8 cellular contexts compared by ENCODE assay signal in genomic region chr18:49510393-49511115, GRCh38.
DNase-seq lines count a peak whose midpoint lies in the region; ATAC-seq and TF ChIP-seq lines count a peak whose summit lies in the region.

No MANE protein-coding gene starts in this region.

- no peak overlapping the region for H3K27ac ChIP-seq in RWPE2 (ENCODE audit: poor library complexity, severe bottlenecking)

- peak; percentile 75 for ATAC-seq in RWPE2 (ENCODE audit: low read depth)
- no peak for ATAC-seq in GM21367 (IDR thresholded peaks at IDR 0.05; ENCODE audit: unreplicated experiment)
- no peak for ATAC-seq in HG03457 (IDR thresholded peaks at IDR 0.05; ENCODE audit: unreplicated experiment)

- H3K27me3 ChIP-seq in RWPE2 (ENCODE audit: insufficient read depth, poor library complexity, severe bottlenecking): no peaks in the 10 kb centered on the region

- H3K4me1 ChIP-seq in RWPE2 (ENCODE audit: insufficient read depth, poor library complexity, severe bottlenecking): no peaks in the 10 kb centered on the region

- H3K9me3 ChIP-seq in RWPE2 (ENCODE audit: severe bottlenecking): no peaks in the 10 kb centered on the region

- H3K4me3 ChIP-seq in RWPE2 (ENCODE audit: severe bottlenecking): no peak overlapping the region

- TF ChIP-seq CTCF in RWPE2 (IDR thresholded peaks at IDR 0.05; ENCODE audit: poor library complexity, severe bottlenecking): peak; percentile 87

- no peaks in the 10 kb centered on the region for H3K36me3 ChIP-seq in RWPE2 (ENCODE audit: low read depth)

- intact Hi-C loops in head of caudate nucleus (cut with DNase I): loop anchor here (5.0 kb wide), 1 partner anchor 347 kb away; no protein-coding TSS in a partner anchor

- DNase-seq in DMS53 treated with DMSO at 0.1 percent for 48 hours (lab: John Stamatoyannopoulos, UW; ENCODE audit: unreplicated experiment) (peak; percentile 86), LoVo (ENCODE audit: low spot score) (peak; percentile 71), RWPE2 (ENCODE audit: low spot score) (no peak), head of caudate nucleus (peak in 40 of 42 donors; percentile 18 to 80 (median 54)), retina (peak; percentile 74)
- DNase-seq in activated effector memory CD4-positive, alpha-beta T cell treated with anti-CD3 and anti-CD28 coated beads, Interleukin-2, amount 50 U/mL, for 16 hours: peak; percentile 80
